In genomic region chr15:29270976-29271375, GRCh38 we compare ENCODE assay signal across 16 cellular contexts. TPM values are rescaled to one million over a fixed set of nuclear protein-coding genes. Genes with fewer than 3 reads are reported as not detected.
DNase-seq lines count a peak whose midpoint lies in the region; ATAC-seq, FAIRE-seq and TF ChIP-seq lines count a peak whose summit lies in the region.
"Had no signal": no experiment of that assay in that cellular context is flagged by ENCODE, and none has a peak within 500 bp of the region (broad histone marks: within the 10 kb centered on the region; RNA-seq: fewer than 3 reads in every experiment).

No MANE protein-coding gene starts in this region.

- H3K4me1 Mint-ChIP-seq in CD4-positive, CD25-positive, alpha-beta regulatory T cell = peaks cover 26 to 43% (median 37%) of the 10 kb centered on the region in 4 donors
- H3K4me1 Mint-ChIP-seq in naive thymus-derived CD8-positive, alpha-beta T cell = peaks cover 25 to 49% (median 41%) of the 10 kb centered on the region in 4 donors

- H3K9me3 Mint-ChIP-seq in CD4-positive, CD25-positive, alpha-beta regulatory T cell = no peaks in the 10 kb centered on the region
- H3K9me3 Mint-ChIP-seq in naive thymus-derived CD8-positive, alpha-beta T cell = no peaks in the 10 kb centered on the region

- peaks cover 7% of the 10 kb centered on the region for H3K79me2 ChIP-seq in KMS-11 (ENCODE audit: insufficient read depth, low read depth)

- peaks cover 4% of the 10 kb centered on the region for H3K27me3 Mint-ChIP-seq in CD4-positive, CD25-positive, alpha-beta regulatory T cell
- H3K27me3 Mint-ChIP-seq in naive thymus-derived CD8-positive, alpha-beta T cell = no peaks in the 10 kb centered on the region

- no peak for TF ChIP-seq POLR2A in ovary (IDR thresholded peaks at IDR 0.05)

- peak overlapping the region; percentile 93 to 98 (median 94) for H3K4me3 Mint-ChIP-seq in CD4-positive, CD25-positive, alpha-beta regulatory T cell
- peak overlapping the region in 6 of 10 donors; percentile 1 to 99 (median 96) for H3K4me3 Mint-ChIP-seq in naive thymus-derived CD8-positive, alpha-beta T cell

- intact Hi-C loops in tibial artery (cut with DNase I; ENCODE audit: low total_unique reads) (no loop called here), ovary (cut with DNase I) (no loop called here)

- peak overlapping the region; percentile 98 to 100 (median 99) for H3K27ac Mint-ChIP-seq in CD4-positive, CD25-positive, alpha-beta regulatory T cell
- H3K27ac Mint-ChIP-seq in naive thymus-derived CD8-positive, alpha-beta T cell = peak overlapping the region; percentile 96 to 100 (median 99)

- H3K4me1 ChIP-seq in CD4-positive, CD25-positive, alpha-beta regulatory T cell (ENCODE audit: control insufficient read depth, insufficient read depth, low read length, poor library complexity, severe bottlenecking) = peaks cover 40% of the 10 kb centered on the region
- H3K4me1 ChIP-seq in KMS-11 (ENCODE audit: low read depth, poor library complexity, severe bottlenecking) = peaks cover 24% of the 10 kb centered on the region
- peaks cover 0 to 28% (median 20%) of the 10 kb centered on the region in 4 donors for H3K4me1 ChIP-seq in tibial artery
- no peaks in the 10 kb centered on the region for H3K4me1 ChIP-seq in ovary (ENCODE audit: insufficient read depth)
- H3K4me1 ChIP-seq: prostate gland had no signal

- H3K4me2 ChIP-seq in KMS-11 = peak overlapping the region; percentile 70

- H3K9ac ChIP-seq in KMS-11 = peak overlapping the region; percentile 90; the same call in 1 of the 2 replicates

- H3K4me3 ChIP-seq in CD4-positive, CD25-positive, alpha-beta regulatory T cell (ENCODE audit: low read depth, low read length) = peak overlapping the region; percentile 98
- no peak overlapping the region for H3K4me3 ChIP-seq in KMS-11 (IDR thresholded peaks at IDR 0.05; ENCODE audit: insufficient read depth, low read depth, low read length)
- no peak overlapping the region for H3K4me3 ChIP-seq in bronchial epithelial cell (ENCODE audit: low read depth, low read length)
- H3K4me3 ChIP-seq in tibial artery = no peak overlapping the region
- H3K4me3 ChIP-seq in ovary = no peak overlapping the region

- POLR2A ChIA-PET in naive thymus-derived CD8-positive, alpha-beta T cell (lab: Charles Lee) = interaction anchor here (1.1 to 1.7 kb wide), 3 partner anchors 52 to 353 kb away, joined by 3 to 4 read pairs (median 3); no protein-coding TSS in a partner anchor

- peaks cover 5% of the 10 kb centered on the region for H3K36me3 Mint-ChIP-seq in CD4-positive, CD25-positive, alpha-beta regulatory T cell
- peaks cover 0 to 10% (median 0%) of the 10 kb centered on the region in 3 donors for H3K36me3 Mint-ChIP-seq in naive thymus-derived CD8-positive, alpha-beta T cell

- FAIRE-seq in bronchial epithelial cell (lab: Jason Lieb, UNC) = no peak
- FAIRE-seq: endometrium had no signal

- no peaks in the 10 kb centered on the region for H4K20me1 ChIP-seq in KMS-11 (ENCODE audit: insufficient read depth)

- DNase-seq in CD4-positive, CD25-positive, alpha-beta regulatory T cell = no peak
- DNase-seq in bronchial epithelial cell (ENCODE audit: low read depth) (peak; percentile 83), tibial artery (no peak), ovary (no peak), NAMALWA (ENCODE audit: low spot score) (no peak)
- DNase-seq in naive thymus-derived CD8-positive, alpha-beta T cell = no peak
- DNase-seq: activated CD8-positive, alpha-beta memory T cell treated with anti-CD3 and anti-CD28 coated beads, Interleukin-2, amount 50 U/mL, for 4 hours; aorta; lower lobe of right lung; NCI-H2227 treated with DMSO at 0.1 percent for 48 hours; stimulated activated CD4-positive, alpha-beta T cell treated with anti-CD3 and anti-CD28 coated beads, Interleukin-2, amount 100 ng/mL, for 48 hours; stimulated activated naive CD8-positive, alpha-beta T cell treated with anti-CD3 and anti-CD28 coated beads, Interleukin-15, Interleukin-2, amounts not matched to agents 100 U/mL and 50 U/mL, for 24 hours had no signal

- no peak for TF ChIP-seq EP300 in ovary (IDR thresholded peaks at IDR 0.05)

- H3K27ac ChIP-seq in CD4-positive, CD25-positive, alpha-beta regulatory T cell (ENCODE audit: insufficient read depth, low read length, poor library complexity, severe bottlenecking) = peak overlapping the region; percentile 98
- peak overlapping the region; percentile 86 for H3K27ac ChIP-seq in KMS-11
- H3K27ac ChIP-seq in tibial artery = no peak overlapping the region
- H3K27ac ChIP-seq in ovary = no peak overlapping the region

- TF ChIP-seq CTCF in KMS-11 (conservative IDR thresholded peaks at IDR 0.05; ENCODE audit: low read depth, low read length) (no peak), bronchial epithelial cell (IDR thresholded peaks at IDR 0.05; ENCODE audit: insufficient read depth, low read length, severe bottlenecking) (no peak), tibial artery (IDR thresholded peaks at IDR 0.05) (no peak), ovary (IDR thresholded peaks at IDR 0.05) (no peak)

- ATAC-seq in CD4-positive, CD25-positive, alpha-beta regulatory T cell (ENCODE audit: low read depth in 2 of 2) = no peak
- no peak for ATAC-seq in naive thymus-derived CD8-positive, alpha-beta T cell
- ATAC-seq in GM18861 (IDR thresholded peaks at IDR 0.05; ENCODE audit: unreplicated experiment) = no peak
- ATAC-seq: stimulated activated naive CD8-positive, alpha-beta T cell treated with anti-CD3 and anti-CD28 coated beads, Interleukin-15, Interleukin-2, amounts not matched to agents 100 U/mL and 50 U/mL, for 24 hours had no signal

- H3K9me3 ChIP-seq in CD4-positive, CD25-positive, alpha-beta regulatory T cell (ENCODE audit: control insufficient read depth in 2 of 2, low read length in 2 of 2) = no peaks in the 10 kb centered on the region
- H3K9me3 ChIP-seq in tibial artery (no peaks in the 10 kb centered on the region), ovary (no peaks in the 10 kb centered on the region)
- H3K9me3 ChIP-seq: lower lobe of right lung, prostate gland had no signal

- H2AFZ ChIP-seq in KMS-11 (ENCODE audit: low read depth) = peak overlapping the region; percentile 79; the same call in 1 of the 2 replicates

- no peaks in the 10 kb centered on the region for H3K27me3 ChIP-seq in CD4-positive, CD25-positive, alpha-beta regulatory T cell (ENCODE audit: control insufficient read depth, insufficient read depth, low read length)
- H3K27me3 ChIP-seq in KMS-11 (ENCODE audit: insufficient read depth, low read depth) = no peaks in the 10 kb centered on the region
- no peaks in the 10 kb centered on the region for H3K27me3 ChIP-seq in bronchial epithelial cell (ENCODE audit: control insufficient read depth, insufficient read depth, low read length)
- no peaks in the 10 kb centered on the region for H3K27me3 ChIP-seq in tibial artery
- H3K27me3 ChIP-seq in ovary = no peaks in the 10 kb centered on the region

- no peaks in the 10 kb centered on the region for H3K36me3 ChIP-seq in CD4-positive, CD25-positive, alpha-beta regulatory T cell (ENCODE audit: control insufficient read depth, insufficient read depth, low read length)
- H3K36me3 ChIP-seq in KMS-11 (ENCODE audit: insufficient read depth) (no peaks in the 10 kb centered on the region), bronchial epithelial cell (ENCODE audit: control insufficient read depth, insufficient read depth, low read length) (no peaks in the 10 kb centered on the region), tibial artery (no peaks in the 10 kb centered on the region), ovary (no peaks in the 10 kb centered on the region)
- H3K36me3 ChIP-seq: lower lobe of right lung, prostate gland had no signal

RNA-seq across cellular contexts. Expression of gene NSMCE3, which starts 1.4 kb away (rescaled TPM):
- total RNA-seq in CD4-positive, CD25-positive, alpha-beta regulatory T cell = 43.0 TPM
- polyA plus RNA-seq in CD4-positive, CD25-positive, alpha-beta regulatory T cell = 10 to 100 TPM; 32.3 to 38.1 (median 35.2) TPM
- total RNA-seq in bronchial epithelial cell = 4.7 and 5.0 TPM in 2 replicates
- total RNA-seq in naive thymus-derived CD8-positive, alpha-beta T cell = 10 to 100 TPM; 17.2 to 17.6 TPM
- polyA plus RNA-seq in naive thymus-derived CD8-positive, alpha-beta T cell = 10 to 100 TPM; 34.5 to 38.4 (median 38.0) TPM
- total RNA-seq in ovary = 10 to 100 TPM in 5 of 7 donors, 1 to 10 TPM in 2; 7.2 to 16.9 (median 12.7) TPM
- polyA plus RNA-seq in ovary = 10 to 100 TPM in 1 of 2 donors, 1 to 10 TPM in 1; 5.5 to 12.6 TPM

Comparison
In these comparisons a context has a peak if more than half of its experiments do, and no peak if none do; other contexts are left out.
1. H3K27ac ChIP-seq: peak in CD4-positive, CD25-positive, alpha-beta regulatory T cell (single experiment) and KMS-11 (single experiment); none in tibial artery (0 of 2) and ovary (0 of 2).